Comparison of ENCODE assay signal across 10 cellular contexts in genomic region chr11:66992041-66992440, GRCh38. TPM values are rescaled to one million over a fixed set of nuclear protein-coding genes. Genes with fewer than 3 reads are reported as not detected.
"Had no signal": no experiment of that assay in that cellular context is flagged by ENCODE, and none has a peak within 500 bp of the region (broad histone marks: within the 10 kb centered on the region; RNA-seq: fewer than 3 reads in every experiment).

No MANE protein-coding gene starts in this region.

- H3K4me2 ChIP-seq: KMS-11 had no signal

- DNase-seq: GM23248, GOT3, H7, HFFc6, KBM-7 had no signal

- H3K27ac Mint-ChIP-seq: HFFc6 had no signal

- H3K9me3 ChIP-seq: HAP-1 had no signal

- H3K27ac ChIP-seq: GM23248, KMS-11 had no signal

- FAIRE-seq: HTR-8/SVneo had no signal

- H3K4me1 ChIP-seq: HAP-1 had no signal

- H3K4me3 Mint-ChIP-seq: HFFc6 had no signal

- ATAC-seq: HCT116 had no signal

- H3K9ac ChIP-seq: GM23248, KMS-11 had no signal

- H3K9me3 Mint-ChIP-seq: HFFc6 had no signal

- H3K36me3 ChIP-seq: HAP-1 had no signal

- H2AFZ ChIP-seq: GM23248 had no signal

- H3K4me3 ChIP-seq: GM23248, HAP-1 had no signal

RNA-seq across cellular contexts. Expression of gene C11orf86, which starts 16.9 kb away (rescaled TPM):
- total RNA-seq: GM23248, H4, HFFc6 had no signal
- polyA plus RNA-seq: GM23248 had no signal

RNA-seq across cellular contexts. Expression of gene SYT12, which starts 30.9 kb away (rescaled TPM):
- total RNA-seq: H4, HFFc6 had no signal
